ENCODE assay signal across 9 cellular contexts in the genomic region with DNA sequence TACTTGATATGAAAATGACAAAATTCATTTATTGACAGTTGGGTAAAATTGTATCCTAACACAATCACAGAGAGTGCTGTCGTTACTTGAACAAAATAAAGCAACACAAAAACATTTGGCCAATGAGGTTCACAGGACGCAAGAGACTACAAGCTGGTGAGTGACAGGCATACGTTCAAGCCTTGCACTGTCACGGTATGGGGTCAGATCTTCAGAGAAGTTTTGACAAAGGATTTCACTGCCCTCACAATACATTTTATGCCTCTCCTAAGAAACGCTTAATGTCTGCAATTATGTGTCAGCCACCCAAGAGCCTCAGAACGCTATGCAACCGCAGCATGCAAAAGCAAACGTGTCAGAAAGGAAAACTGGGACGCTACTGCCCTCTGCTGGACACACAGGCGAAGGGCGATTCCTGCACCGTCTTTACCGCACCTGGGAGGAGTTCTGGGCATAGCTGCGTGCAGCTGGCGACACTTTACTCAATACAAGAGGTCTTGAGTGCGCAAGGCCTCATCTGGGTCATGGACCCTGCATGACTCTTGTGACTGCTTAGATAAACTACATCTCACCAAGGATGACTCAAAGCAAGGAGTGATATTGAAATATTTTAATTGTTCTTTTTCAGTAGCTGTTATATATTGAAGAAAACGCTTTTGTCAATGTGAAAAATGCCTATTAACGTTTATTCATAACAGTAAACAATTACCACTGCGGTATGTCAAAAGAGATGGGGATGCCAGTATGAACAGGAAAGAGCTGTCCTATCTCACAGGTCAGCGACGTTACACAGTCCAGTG.
A peak's percentile ranks its signal among the peaks of the same experiment; 100 is the strongest.
DNase-seq lines count a peak whose midpoint lies in the region; ATAC-seq, FAIRE-seq and TF ChIP-seq lines count a peak whose summit lies in the region.
"Had no signal": no experiment of that assay in that cellular context is flagged by ENCODE, and none has a peak within 500 bp of the region (broad histone marks: within the 10 kb centered on the region; RNA-seq: fewer than 3 reads in every experiment).

No MANE protein-coding gene starts in this region.

- H2AFZ ChIP-seq in K562 (ENCODE audit: low read depth, low read length): no peak overlapping the region

- intact Hi-C loops in K562 (cut with micrococcal nuclease): loop anchor here (5.0 kb wide), 1 partner anchor 586 kb away; no protein-coding TSS in a partner anchor
- intact Hi-C loops in spleen (cut with DNase I; ENCODE audit: low total_unique reads): no loop called here

- TF ChIP-seq RAD21 in K562 (CRISPR knock-in tag; conservative IDR thresholded peaks at IDR 0.05 in 1 of 2, IDR thresholded peaks at IDR 0.05 in 1 of 2): peak; percentile 87 to 95

- no peaks in the 10 kb centered on the region for H3K27me3 ChIP-seq in K562 (ENCODE audit: control insufficient read depth in 2 of 2, insufficient read depth in 2 of 2, low read length in 2 of 2)
- H3K27me3 ChIP-seq in spleen (replicated peaks in 1 of 7): no peaks in the 10 kb centered on the region

- H4K20me1 ChIP-seq in K562 (replicated peaks; ENCODE audit: control insufficient read depth, insufficient read depth, low read length): no peaks in the 10 kb centered on the region

- H3K4me2 ChIP-seq in K562 (ENCODE audit: insufficient read depth, low read length): no peak overlapping the region; the same call in 1 of the 2 replicates

- POLR2A ChIA-PET in K562 (lab: Yijun Ruan, JAX): no interaction called here

- H3K4me3 ChIP-seq in K562 (no peak overlapping the region), spleen (peak overlapping the region in 1 of 8 donors; percentile 38)

- no peaks in the 10 kb centered on the region for H3K9me3 ChIP-seq in K562 (replicated peaks; ENCODE audit: control insufficient read depth, insufficient read depth, low read depth, low read length)
- peaks cover 0 to 4% (median 0%) of the 10 kb centered on the region in 8 donors for H3K9me3 ChIP-seq in spleen

- DNase-seq in NK-92 treated with Interleukin-12 subunit alpha and Interleukin-12 subunit beta, amount 100 ng/mL, for 24 hours (lab: John Stamatoyannopoulos, UW): peak; percentile 33
- DNase-seq in NK-92 (lab: John Stamatoyannopoulos, UW; ENCODE audit: unreplicated experiment): no peak
- peak; percentile 48 for DNase-seq in NCI-H1048 (lab: John Stamatoyannopoulos, UW)
- peak in 3 of 5 donors; percentile 5 to 43 (median 21) for DNase-seq in T-helper 1 cell
- DNase-seq in K562 (ENCODE audit: extremely low read depth in 1 of 4, low spot score in 3 of 4): peak; percentile 55 to 70 (median 60)
- DNase-seq in iPS DF 4.7 (ENCODE audit: extremely low read depth, low spot score): peak; percentile 53
- DNase-seq in spleen: peak; percentile 83

- no peaks in the 10 kb centered on the region for H3K79me2 ChIP-seq in K562 (ENCODE audit: control insufficient read depth, insufficient read depth, low read length)

- no peak for TF ChIP-seq EP300 in K562 (IDR thresholded peaks at IDR 0.05; ENCODE audit: low read length)

- FAIRE-seq in K562 (lab: Jason Lieb, UNC): peak; percentile 89
- FAIRE-seq: G401.6 had no signal

- in situ Hi-C loops in K562 (cut with MboI): no loop called here

- H3K27ac ChIP-seq in K562 (ENCODE audit: extremely low read depth, low read depth, low read length) (no peak overlapping the region), spleen (no peak overlapping the region)

- H3K36me3 ChIP-seq in K562 (ENCODE audit: control insufficient read depth, insufficient read depth, low read length): no peaks in the 10 kb centered on the region
- H3K36me3 ChIP-seq in spleen: no peaks in the 10 kb centered on the region

- no peak overlapping the region for H3K9ac ChIP-seq in K562 (ENCODE audit: insufficient read depth in 1 of 2, low read depth in 2 of 2, low read length in 2 of 2)

- peak; percentile 74 to 89 (median 83) for TF ChIP-seq CTCF in K562 (IDR thresholded peaks at IDR 0.05 in 2 of 3, conservative IDR thresholded peaks at IDR 0.05 in 1 of 3; ENCODE audit: insufficient read depth in 2 of 3, low read depth in 1 of 3, low read length in 3 of 3)
- peak; percentile 53 to 91 (median 83) for TF ChIP-seq CTCF in spleen (IDR thresholded peaks at IDR 0.05 in 8 of 11, conservative IDR thresholded peaks at IDR 0.05 in 3 of 11)

- WGBS in K562 (ENCODE audit: insufficient coverage, low coverage, missing lambda C conversion rate): 4% methylated on average over 21 of the region's 21 CpGs
- WGBS in spleen, 5 donors: 27 to 30% (median 27%) methylated on average over 21 of the region's 21 CpGs

- H3K4me1 ChIP-seq in K562 (replicated peaks in 1 of 2; ENCODE audit: control insufficient read depth in 2 of 2, insufficient read depth in 2 of 2, low read length in 2 of 2) (no peaks in the 10 kb centered on the region), spleen (peaks cover 0 to 10% (median 6%) of the 10 kb centered on the region in 6 donors)

- H3K9me1 ChIP-seq in K562 (ENCODE audit: control insufficient read depth, insufficient read depth, low read length): no peaks in the 10 kb centered on the region

- CTCF ChIA-PET in K562 (lab: Yijun Ruan, JAX; ENCODE audit: low intra/inter-chr PET ratio): no interaction called here

- BruUV-seq in K562 (replicated peaks; lab: Mats Ljungman, UMichigan): no TSS peak

- TF ChIP-seq POLR2A in K562 (conservative IDR thresholded peaks at IDR 0.05) (no peak), spleen (IDR thresholded peaks at IDR 0.05) (no peak)

- ATAC-seq in HG02642 (IDR thresholded peaks at IDR 0.05; ENCODE audit: poor library complexity, unreplicated experiment) (peak; percentile 96), K562 (peak; percentile 95)

TF ChIP-seq in K562, 482 proteins besides CTCF, POLR2A, EP300 and RAD21:
- TF ChIP-seq, protein P1, sequence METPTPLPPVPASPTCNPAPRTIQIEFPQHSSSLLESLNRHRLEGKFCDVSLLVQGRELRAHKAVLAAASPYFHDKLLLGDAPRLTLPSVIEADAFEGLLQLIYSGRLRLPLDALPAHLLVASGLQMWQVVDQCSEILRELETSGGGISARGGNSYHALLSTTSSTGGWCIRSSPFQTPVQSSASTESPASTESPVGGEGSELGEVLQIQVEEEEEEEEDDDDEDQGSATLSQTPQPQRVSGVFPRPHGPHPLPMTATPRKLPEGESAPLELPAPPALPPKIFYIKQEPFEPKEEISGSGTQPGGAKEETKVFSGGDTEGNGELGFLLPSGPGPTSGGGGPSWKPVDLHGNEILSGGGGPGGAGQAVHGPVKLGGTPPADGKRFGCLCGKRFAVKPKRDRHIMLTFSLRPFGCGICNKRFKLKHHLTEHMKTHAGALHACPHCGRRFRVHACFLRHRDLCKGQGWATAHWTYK (CRISPR knock-in tag; IDR thresholded peaks at IDR 0.05): peak; percentile 18; the same call in 1 of the 2 replicates
- TF ChIP-seq, protein P2, sequence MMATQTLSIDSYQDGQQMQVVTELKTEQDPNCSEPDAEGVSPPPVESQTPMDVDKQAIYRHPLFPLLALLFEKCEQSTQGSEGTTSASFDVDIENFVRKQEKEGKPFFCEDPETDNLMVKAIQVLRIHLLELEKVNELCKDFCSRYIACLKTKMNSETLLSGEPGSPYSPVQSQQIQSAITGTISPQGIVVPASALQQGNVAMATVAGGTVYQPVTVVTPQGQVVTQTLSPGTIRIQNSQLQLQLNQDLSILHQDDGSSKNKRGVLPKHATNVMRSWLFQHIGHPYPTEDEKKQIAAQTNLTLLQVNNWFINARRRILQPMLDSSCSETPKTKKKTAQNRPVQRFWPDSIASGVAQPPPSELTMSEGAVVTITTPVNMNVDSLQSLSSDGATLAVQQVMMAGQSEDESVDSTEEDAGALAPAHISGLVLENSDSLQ (IDR thresholded peaks at IDR 0.05): peak; percentile 65; the same call in 1 of the 2 replicates
- TF ChIP-seq FUS (optimal IDR thresholded peaks at IDR 0.05; ENCODE audit: low read depth, low read length) (no peak), NCOR1 (IDR thresholded peaks at IDR 0.05) (no peak), SMC3 (conservative IDR thresholded peaks at IDR 0.05; ENCODE audit: insufficient read depth, low read depth, low read length) (peak; percentile 83), RB1 (IDR thresholded peaks at IDR 0.05; ENCODE audit: low read depth) (0 out of 2 replicates have a peak, but pooled peaks have one; percentile 26), STAG1 (CRISPR knock-in tag; IDR thresholded peaks at IDR 0.05; ENCODE audit: borderline replicate concordance) (peak; percentile 21; the same call in 1 of the 2 replicates), FOS (IDR thresholded peaks at IDR 0.05; ENCODE audit: extremely low read depth, insufficient read length) (no peak), ZNF324 (CRISPR knock-in tag; IDR thresholded peaks at IDR 0.05) (no peak)
- TF ChIP-seq, protein P3, sequence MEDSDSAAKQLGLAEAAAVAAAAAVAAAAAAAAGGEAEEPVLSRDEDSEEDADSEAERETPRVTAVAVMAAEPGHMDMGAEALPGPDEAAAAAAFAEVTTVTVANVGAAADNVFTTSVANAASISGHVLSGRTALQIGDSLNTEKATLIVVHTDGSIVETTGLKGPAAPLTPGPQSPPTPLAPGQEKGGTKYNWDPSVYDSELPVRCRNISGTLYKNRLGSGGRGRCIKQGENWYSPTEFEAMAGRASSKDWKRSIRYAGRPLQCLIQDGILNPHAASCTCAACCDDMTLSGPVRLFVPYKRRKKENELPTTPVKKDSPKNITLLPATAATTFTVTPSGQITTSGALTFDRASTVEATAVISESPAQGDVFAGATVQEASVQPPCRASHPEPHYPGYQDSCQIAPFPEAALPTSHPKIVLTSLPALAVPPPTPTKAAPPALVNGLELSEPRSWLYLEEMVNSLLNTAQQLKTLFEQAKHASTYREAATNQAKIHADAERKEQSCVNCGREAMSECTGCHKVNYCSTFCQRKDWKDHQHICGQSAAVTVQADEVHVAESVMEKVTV (CRISPR knock-in tag; IDR thresholded peaks at IDR 0.05): peak; percentile 92
